ENCODE assay signal across 23 cellular contexts in genomic region chr10:84763965-84764364, GRCh38.
"Had no signal": no experiment of that assay in that cellular context is flagged by ENCODE, and none has a peak within 500 bp of the region (broad histone marks: within the 10 kb centered on the region; RNA-seq: fewer than 3 reads in every experiment).

No MANE protein-coding gene starts in this region.

- H3K27ac ChIP-seq: colonic mucosa, epithelial cell of prostate, foreskin keratinocyte, gastroesophageal sphincter, heart left ventricle, hepatocyte, left lung, lower lobe of right lung had no signal

- DNase-seq: colonic mucosa; cortex of kidney; effector CD8-positive, alpha-beta T cell; effector memory CD8-positive, alpha-beta T cell; endodermal cell; erythroblast; foreskin keratinocyte; heart left ventricle; hypothalamus; immature natural killer cell; islet precursor cell; left colon; left lung; left ventricle myocardium superior; lower lobe of right lung; mesenchymal stem cell; mucosa of descending colon; naive B cell; naive thymus-derived CD8-positive, alpha-beta T cell had no signal

- ATAC-seq: effector memory CD8-positive, alpha-beta T cell; esophagus mucosa; foreskin keratinocyte; gastroesophageal sphincter; left colon; left lung; left ventricle myocardium superior; lower lobe of right lung; mucosa of descending colon; naive thymus-derived CD8-positive, alpha-beta T cell had no signal

- H3K4me1 ChIP-seq: colonic mucosa, foreskin keratinocyte, gastroesophageal sphincter, heart left ventricle, left lung, lower lobe of right lung had no signal

- H3K4me2 ChIP-seq: hepatocyte had no signal

- H3K9me3 ChIP-seq: colonic mucosa, gastroesophageal sphincter, heart left ventricle, left lung, lower lobe of right lung, mucosa of descending colon had no signal

- H3K27me3 ChIP-seq: colonic mucosa, foreskin keratinocyte, heart left ventricle, hepatocyte, left lung had no signal

- H3K36me3 ChIP-seq: colonic mucosa, gastroesophageal sphincter, heart left ventricle, left lung, lower lobe of right lung had no signal

- H3K4me3 ChIP-seq: colonic mucosa, gastroesophageal sphincter, heart left ventricle, hepatocyte, left lung, lower lobe of right lung, mucosa of descending colon had no signal
